In the genomic region with DNA sequence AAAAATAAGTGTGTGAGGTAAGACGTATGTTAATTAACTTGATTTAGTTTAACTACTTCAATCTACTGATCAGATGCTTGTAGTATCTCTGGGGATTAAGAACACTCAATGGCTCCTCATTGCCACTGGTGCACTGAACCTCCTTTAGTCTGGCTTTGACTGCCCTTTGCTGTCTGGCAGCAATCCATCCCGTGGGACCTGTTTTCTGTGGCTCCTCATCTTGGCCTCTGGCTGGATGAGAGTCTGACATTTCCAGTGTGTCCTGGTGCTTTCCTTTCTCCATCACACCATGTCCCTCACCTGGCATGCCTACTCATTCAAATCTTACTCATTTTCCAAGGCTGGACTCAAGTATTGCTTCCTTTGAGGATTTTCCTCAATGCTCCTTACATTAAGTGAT, we compare ENCODE assay signal across 24 cellular contexts.
"Had no signal": no experiment of that assay in that cellular context is flagged by ENCODE, and none has a peak within 500 bp of the region (broad histone marks: within the 10 kb centered on the region; RNA-seq: fewer than 3 reads in every experiment).

No MANE protein-coding gene starts in this region.

- H3K9me3 ChIP-seq: colonic mucosa, esophagus squamous epithelium, gastrocnemius medialis, heart left ventricle, left lung, lower lobe of right lung, mucosa of descending colon had no signal

- H3K4me3 ChIP-seq: colonic mucosa, esophagus squamous epithelium, gastrocnemius medialis, heart left ventricle, hepatocyte, left lung, lower lobe of right lung, mucosa of descending colon had no signal

- H3K4me3 Mint-ChIP-seq: dendritic cell treated with granulocyte-macrophage colony-stimulating factor and Interleukin-4, amounts not matched to agents 40 ng/mL and 50 ng/mL, for 4 days; effector memory CD8-positive, alpha-beta T cell; endodermal cell; immature natural killer cell; mesothelial cell of epicardium; naive B cell had no signal

- DNase-seq: colonic mucosa; cortex of kidney; effector CD8-positive, alpha-beta T cell; effector memory CD8-positive, alpha-beta T cell; endodermal cell; erythroblast; esophagus squamous epithelium; foreskin fibroblast; foreskin melanocyte; gastrocnemius medialis; heart left ventricle; hypothalamus; immature natural killer cell; left cardiac atrium; left lung; left ventricle myocardium superior; lower lobe of right lung; mesenchymal stem cell; mucosa of descending colon; naive B cell had no signal

- H3K27ac ChIP-seq: colonic mucosa, epithelial cell of prostate, esophagus squamous epithelium, gastrocnemius medialis, heart left ventricle, hepatocyte, left lung, lower lobe of right lung had no signal

- H3K9me3 Mint-ChIP-seq: dendritic cell treated with granulocyte-macrophage colony-stimulating factor and Interleukin-4, amounts not matched to agents 40 ng/mL and 50 ng/mL, for 4 days; endodermal cell; mesothelial cell of epicardium had no signal

- H3K4me1 ChIP-seq: colonic mucosa, esophagus squamous epithelium, gastrocnemius medialis, heart left ventricle, left lung, lower lobe of right lung had no signal

- H3K27ac Mint-ChIP-seq: dendritic cell treated with granulocyte-macrophage colony-stimulating factor and Interleukin-4, amounts not matched to agents 40 ng/mL and 50 ng/mL, for 4 days; effector memory CD8-positive, alpha-beta T cell; immature natural killer cell; mesothelial cell of epicardium; naive B cell had no signal

- H3K36me3 Mint-ChIP-seq: immature natural killer cell, mesothelial cell of epicardium, naive B cell had no signal

- H3K27me3 Mint-ChIP-seq: dendritic cell treated with granulocyte-macrophage colony-stimulating factor and Interleukin-4, amounts not matched to agents 40 ng/mL and 50 ng/mL, for 4 days had no signal

- H3K4me1 Mint-ChIP-seq: immature natural killer cell, mesothelial cell of epicardium, naive B cell had no signal

- H3K36me3 ChIP-seq: colonic mucosa, esophagus squamous epithelium, gastrocnemius medialis, heart left ventricle, left lung, lower lobe of right lung had no signal

- H3K27me3 ChIP-seq: colonic mucosa, esophagus squamous epithelium, gastrocnemius medialis, heart left ventricle, hepatocyte, left lung had no signal
